ENCODE assay signal across 19 cellular contexts in the genomic region with DNA sequence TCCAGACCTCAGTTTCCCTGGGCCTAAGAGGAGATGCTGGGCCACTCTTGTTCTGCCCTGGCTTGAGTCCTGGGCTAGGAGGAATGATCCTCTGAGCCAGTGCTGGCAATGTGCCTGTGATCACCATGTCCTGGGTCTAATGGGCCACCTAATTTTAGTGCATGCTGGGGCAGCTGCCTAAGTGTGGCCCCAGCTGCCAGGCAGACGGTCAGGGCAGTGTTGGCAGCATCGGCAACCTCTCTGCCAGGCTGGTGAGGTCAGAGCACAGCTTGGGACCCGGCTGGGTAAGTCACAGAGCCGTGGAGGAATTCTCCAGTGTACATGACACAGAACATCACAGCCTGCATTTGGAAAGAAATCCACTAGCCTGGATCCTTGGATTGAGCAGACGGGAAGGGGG. TPM values are rescaled to one million over a fixed set of nuclear protein-coding genes. Genes with fewer than 3 reads are reported as not detected.
DNase-seq lines count a peak whose midpoint lies in the region; ATAC-seq, FAIRE-seq and TF ChIP-seq lines count a peak whose summit lies in the region.
"Had no signal": no experiment of that assay in that cellular context is flagged by ENCODE, and none has a peak within 500 bp of the region (broad histone marks: within the 10 kb centered on the region; RNA-seq: fewer than 3 reads in every experiment).

No MANE protein-coding gene starts in this region.

- H3K27me3 ChIP-seq in right cardiac atrium (ENCODE audit: control insufficient read depth, insufficient read depth) (no peaks in the 10 kb centered on the region), psoas muscle (ENCODE audit: insufficient read depth in 3 of 3, low read length in 2 of 3) (no peaks in the 10 kb centered on the region)

- 41% methylated on average over 5 of the region's 5 CpGs for WGBS in right cardiac atrium
- WGBS in psoas muscle, 3 donors, result 16 to 22% (median 20%) methylated on average over 5 of the region's 5 CpGs

- H3K27ac ChIP-seq in right cardiac atrium (ENCODE audit: low read length) (no peak overlapping the region), psoas muscle (peak overlapping the region; percentile 86)
- H3K27ac ChIP-seq: HL-60 had no signal

- no peaks in the 10 kb centered on the region for H3K36me3 ChIP-seq in psoas muscle (ENCODE audit: insufficient read depth in 1 of 2, low read depth in 1 of 2)

- H3K9me3 ChIP-seq in right cardiac atrium (ENCODE audit: control insufficient read depth, low read length) (no peaks in the 10 kb centered on the region), psoas muscle (no peaks in the 10 kb centered on the region)

- no peaks in the 10 kb centered on the region for H3K4me1 ChIP-seq in right cardiac atrium (ENCODE audit: control insufficient read depth, insufficient read depth, low read length)
- peaks cover 31% of the 10 kb centered on the region for H3K4me1 ChIP-seq in psoas muscle

- ATAC-seq in right cardiac atrium (peak; percentile 63 to 77), psoas muscle (peak; percentile 96 to 98 (median 98)), GM18861 (IDR thresholded peaks at IDR 0.05; ENCODE audit: unreplicated experiment) (no peak)
- ATAC-seq: GM23338, HCT116 had no signal

- FAIRE-seq in GM19239 (lab: Jason Lieb, UNC), result no peak
- FAIRE-seq: G401.6, HTR-8/SVneo had no signal

- DNase-seq in DMS 273 (lab: John Stamatoyannopoulos, UW; ENCODE audit: unreplicated experiment), result peak; percentile 81
- DNase-seq in RPMI8226, result peak; percentile 54
- no peak for DNase-seq in right cardiac atrium
- peak; percentile 78 to 95 for DNase-seq in psoas muscle
- no peak for DNase-seq in NCI-H1436 treated with DMSO at 0.1 percent for 48 hours (lab: John Stamatoyannopoulos, UW)
- no peak for DNase-seq in GM19239 (ENCODE audit: insufficient read length, low spot score)
- DNase-seq in NCI-H2029 (lab: John Stamatoyannopoulos, UW), result no peak
- DNase-seq: CD4-positive, alpha-beta memory T cell; DMS79 treated with DMSO at 0.1 percent for 48 hours; NCI-H1417 treated with DMSO at 0.1 percent for 48 hours; NCI-H2081; NCI-H510A; NCI-H82 had no signal

- no peak for TF ChIP-seq CTCF in psoas muscle (IDR thresholded peaks at IDR 0.05)

- intact Hi-C loops in right cardiac atrium (cut with DNase I), result no loop called here
- intact Hi-C loops in psoas muscle (cut with DNase I), result no loop called here

- H3K4me3 ChIP-seq in right cardiac atrium (ENCODE audit: low read length), result no peak overlapping the region
- H3K4me3 ChIP-seq in psoas muscle, result no peak overlapping the region
- H3K4me3 ChIP-seq: GM23338 had no signal

RNA-seq across cellular contexts. Expression of gene PITX1, which starts 21.4 kb away (rescaled TPM):
- total RNA-seq in right cardiac atrium, result under 1 TPM in 1 of 4 donors, not detected in 3; 0.18 TPM
- polyA plus RNA-seq in right cardiac atrium, result 0.02 TPM
- 10 to 100 TPM; 35.8 to 84.0 (median 58.9) TPM for total RNA-seq in psoas muscle
- polyA plus RNA-seq in psoas muscle, result 100 to 1,000 TPM in 1 of 3 donors, 10 to 100 TPM in 2; 13.6 to 103 (median 38.7) TPM
- total RNA-seq: CD4-positive, alpha-beta memory T cell; GM23338 had no signal
- polyA plus RNA-seq: CD4-positive, alpha-beta memory T cell; GM23338 had no signal

Comparison
In these comparisons a context has a peak if more than half of its experiments do, and no peak if none do; other contexts are left out.
1. DNase-seq: peak in DMS 273 (single experiment), RPMI8226 (single experiment) and psoas muscle (2 of 2); none in right cardiac atrium (0 of 3), NCI-H1436 treated with DMSO at 0.1 percent for 48 hours (single experiment), GM19239 (single experiment) and NCI-H2029 (single experiment).
2. RNA of gene PITX1, which starts 21.4 kb away (total RNA-seq): 35.8 to 84.0 TPM in psoas muscle; 0.18 TPM in right cardiac atrium; every median in the first group is over 10 times any median in the second.